Comparison of ENCODE assay signal across 8 cellular contexts in the genomic region with DNA sequence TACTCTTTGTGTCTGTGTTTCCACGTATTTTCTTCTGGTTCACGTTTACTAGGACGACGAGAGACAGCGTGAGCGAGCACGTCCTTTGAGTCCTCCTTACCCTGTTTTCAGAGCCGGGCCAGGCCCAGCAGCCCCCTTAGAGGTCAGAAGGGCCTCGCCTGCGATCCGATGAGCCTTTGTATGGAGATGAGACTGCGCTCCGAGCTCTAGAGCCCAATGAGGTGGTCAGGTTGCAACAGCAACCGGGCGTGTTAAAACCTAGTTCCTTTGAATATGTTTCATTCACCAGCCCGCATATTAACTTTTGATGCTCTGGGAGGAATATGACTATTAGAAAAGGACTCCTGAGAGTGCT. TPM values are rescaled to one million over a fixed set of nuclear protein-coding genes. Genes with fewer than 3 reads are reported as not detected.
DNase-seq lines count a peak whose midpoint lies in the region; ATAC-seq and TF ChIP-seq lines count a peak whose summit lies in the region.

No MANE protein-coding gene starts in this region.

- H3K9me3 Mint-ChIP-seq in CD8-positive, alpha-beta memory T cell, result no peaks in the 10 kb centered on the region

- peak overlapping the region; percentile 92 to 97 (median 95) for H3K4me3 Mint-ChIP-seq in CD8-positive, alpha-beta memory T cell

- POLR2A ChIA-PET in CD8-positive, alpha-beta memory T cell (lab: Charles Lee), result interaction anchor here (0.6 to 2.9 kb wide), 4 partner anchors 24 to 272 kb away, joined by 3 to 21 read pairs (median 4); partner anchors contain the start of genes BLOC1S4 and TBC1D14

- no peak for ATAC-seq in GM19452 (IDR thresholded peaks at IDR 0.05; ENCODE audit: unreplicated experiment)

- no peaks in the 10 kb centered on the region for H3K27me3 Mint-ChIP-seq in CD8-positive, alpha-beta memory T cell

- H3K79me2 ChIP-seq in fibroblast of lung (ENCODE audit: control insufficient read depth, insufficient read depth, low read length), result peaks cover 30% of the 10 kb centered on the region
- peaks cover 20% of the 10 kb centered on the region for H3K79me2 ChIP-seq in parathyroid adenoma

- H3K4me1 Mint-ChIP-seq in CD8-positive, alpha-beta memory T cell, result peaks cover 68 to 90% (median 80%) of the 10 kb centered on the region in 3 donors

- H3K27ac ChIP-seq in CD8-positive, alpha-beta memory T cell (ENCODE audit: low read depth, low read length), result peak overlapping the region; percentile 65
- H3K27ac ChIP-seq in SK-N-MC, result no peak overlapping the region
- H3K27ac ChIP-seq in fibroblast of lung (ENCODE audit: insufficient read depth, low read length), result peak overlapping the region; percentile 80
- peak overlapping the region; percentile 76 for H3K27ac ChIP-seq in parathyroid adenoma

- TF ChIP-seq CTCF in fibroblast of lung (conservative IDR thresholded peaks at IDR 0.05 in 1 of 2, IDR thresholded peaks at IDR 0.05 in 1 of 2; ENCODE audit: low read depth in 1 of 2, low read length in 2 of 2) (no peak), parathyroid adenoma (IDR thresholded peaks at IDR 0.05) (no peak)

- peak overlapping the region; percentile 62 for H3K9ac ChIP-seq in SK-N-MC (ENCODE audit: insufficient read length)
- H3K9ac ChIP-seq in fibroblast of lung (ENCODE audit: insufficient read depth, low read length), result peak overlapping the region; percentile 66
- no peak overlapping the region for H3K9ac ChIP-seq in parathyroid adenoma

- H3K36me3 Mint-ChIP-seq in CD8-positive, alpha-beta memory T cell, result peaks cover 0 to 35% (median 6%) of the 10 kb centered on the region in 3 donors

- CTCF ChIA-PET in CD8-positive, alpha-beta memory T cell (lab: Charles Lee), result interaction anchor here (1.3 to 3.3 kb wide), 5 partner anchors 14 to 81 kb away, joined by 3 to 15 read pairs (median 14); partner anchors contain the start of genes GRPEL1 and TBC1D14

- H3K9me3 ChIP-seq in CD8-positive, alpha-beta memory T cell (ENCODE audit: low read length), result no peaks in the 10 kb centered on the region
- no peaks in the 10 kb centered on the region for H3K9me3 ChIP-seq in SK-N-MC (ENCODE audit: low read depth, low read length)
- H3K9me3 ChIP-seq in fibroblast of lung (ENCODE audit: control insufficient read depth, insufficient read depth, low read depth, low read length), result no peaks in the 10 kb centered on the region
- no peaks in the 10 kb centered on the region for H3K9me3 ChIP-seq in parathyroid adenoma (ENCODE audit: control insufficient read depth, low read length)

- H2AFZ ChIP-seq in fibroblast of lung (ENCODE audit: low read length) (peak overlapping the region; percentile 85), parathyroid adenoma (peak overlapping the region; percentile 61)

- H4K20me1 ChIP-seq in fibroblast of lung (ENCODE audit: control insufficient read depth, extremely low read depth, insufficient read depth, low read length), result no peaks in the 10 kb centered on the region

- H3K4me3 ChIP-seq in CD8-positive, alpha-beta memory T cell (ENCODE audit: low read length), result peak overlapping the region; percentile 82
- H3K4me3 ChIP-seq in H7 (ENCODE audit: insufficient read depth, low read depth, low read length) (peak overlapping the region; percentile 91), SK-N-MC (peak overlapping the region; percentile 82), fibroblast of lung (replicated peaks in 1 of 4; ENCODE audit: control extremely low read depth in 1 of 4, insufficient read depth in 1 of 4, low read depth in 3 of 4, low read length in 4 of 4) (peak overlapping the region; percentile 79 to 95 (median 86)), parathyroid adenoma (ENCODE audit: low read depth, low read length) (peak overlapping the region; percentile 76)

- H3K27me3 ChIP-seq in CD8-positive, alpha-beta memory T cell (ENCODE audit: insufficient read depth, low read length, poor library complexity, severe bottlenecking), result no peaks in the 10 kb centered on the region
- no peaks in the 10 kb centered on the region for H3K27me3 ChIP-seq in H7 (ENCODE audit: control insufficient read depth, insufficient read depth, low read length)
- no peaks in the 10 kb centered on the region for H3K27me3 ChIP-seq in fibroblast of lung (ENCODE audit: control insufficient read depth, insufficient read depth, low read length)
- no peaks in the 10 kb centered on the region for H3K27me3 ChIP-seq in parathyroid adenoma (ENCODE audit: control insufficient read depth, insufficient read depth, low read length)

- peak overlapping the region; percentile 97 for H3K4me2 ChIP-seq in fibroblast of lung (ENCODE audit: extremely low read depth, insufficient read depth, low read length)
- H3K4me2 ChIP-seq in parathyroid adenoma (ENCODE audit: low read length), result peak overlapping the region; percentile 88

- H3K27ac Mint-ChIP-seq in CD8-positive, alpha-beta memory T cell, result peak overlapping the region; percentile 76 to 97 (median 94)

- peaks cover 47% of the 10 kb centered on the region for H3K4me1 ChIP-seq in CD8-positive, alpha-beta memory T cell (ENCODE audit: insufficient read depth, low read length)
- H3K4me1 ChIP-seq in fibroblast of lung (ENCODE audit: control insufficient read depth, extremely low read depth, insufficient read depth, low read length) (peaks cover 8% of the 10 kb centered on the region), parathyroid adenoma (peaks cover 4% of the 10 kb centered on the region)

- H3K36me3 ChIP-seq in CD8-positive, alpha-beta memory T cell (ENCODE audit: insufficient read depth, low read length), result no peaks in the 10 kb centered on the region
- peaks cover 2% of the 10 kb centered on the region; the same call in 1 of the 2 replicates for H3K36me3 ChIP-seq in H7 (replicated peaks; ENCODE audit: control insufficient read depth, insufficient read depth, low read length)
- H3K36me3 ChIP-seq in SK-N-MC (ENCODE audit: insufficient read depth, low read length), result no peaks in the 10 kb centered on the region
- no peaks in the 10 kb centered on the region for H3K36me3 ChIP-seq in fibroblast of lung (ENCODE audit: control insufficient read depth, insufficient read depth, low read length)
- no peaks in the 10 kb centered on the region for H3K36me3 ChIP-seq in parathyroid adenoma (ENCODE audit: control insufficient read depth, insufficient read depth, low read length)

- DNase-seq in CD8-positive, alpha-beta memory T cell, result no peak
- DNase-seq in H7, result peak; percentile 68
- no peak for DNase-seq in SK-N-MC (ENCODE audit: low read depth, low spot score)
- peak in 1 of 2 donors; percentile 38 for DNase-seq in fibroblast of lung (ENCODE audit: low read depth in 2 of 2)
- DNase-seq in cortex of kidney (lab: John Stamatoyannopoulos, UW), result no peak
- DNase-seq in NCI-H1930 (lab: John Stamatoyannopoulos, UW), result no peak

RNA-seq across cellular contexts. Expression of gene TADA2B, which starts 55.6 kb away (rescaled TPM):
- 10 to 100 TPM; 15.8 to 16.0 TPM for total RNA-seq in CD8-positive, alpha-beta memory T cell
- 6.0 TPM for polyA plus RNA-seq in CD8-positive, alpha-beta memory T cell
- 14.0 TPM in 2 replicates for total RNA-seq in H7 (2014; rRNA removed; shearing (Covaris generic))
- total RNA-seq in fibroblast of lung, result 10.0 and 12.6 TPM in 2 replicates
- 8.0 and 8.5 TPM in 2 replicates for polyA plus RNA-seq in fibroblast of lung
- 11.4 and 12.8 TPM in 2 replicates for polyA plus RNA-seq in fibroblast of lung (2012)
- 8.7 and 10.4 TPM in 2 replicates for polyA minus RNA-seq in fibroblast of lung (ENCODE audit: low replicate concordance)
